8 cellular contexts compared by ENCODE assay signal in genomic region chr12:56333679-56334489, GRCh38. TPM values are rescaled to one million over a fixed set of nuclear protein-coding genes. Genes with fewer than 3 reads are reported as not detected.
DNase-seq lines count a peak whose midpoint lies in the region; ATAC-seq, FAIRE-seq and TF ChIP-seq lines count a peak whose summit lies in the region.

Gene PAN2, minus strand, starts transcription at chr12:56334000. Its CDS starts 906 bp downstream, at chr12:56333094.

- H3K4me3 Mint-ChIP-seq in T-helper 17 cell: peak within 1 kb of the TSS; percentile 90

- DNase-seq in NCI-H1694 treated with DMSO at 0.1 percent for 48 hours (lab: John Stamatoyannopoulos, UW) (peak; percentile 92), T-helper 17 cell (peak; percentile 77 to 89 (median 85)), amygdala (lab: John Stamatoyannopoulos, UW) (peak; percentile 44 to 97 (median 93)), right atrium auricular region (ENCODE audit: low spot score) (peak; percentile 99), psoas muscle (peak; percentile 96 to 97), urothelium cell line (ENCODE audit: low spot score) (peak; percentile 99)

- peak within 1 kb of the TSS; percentile 55 to 61 for H3K4me3 ChIP-seq in right atrium auricular region
- H3K4me3 ChIP-seq in psoas muscle: peak within 1 kb of the TSS; percentile 94

- no peak for FAIRE-seq in urothelium cell line (lab: Jason Lieb, UNC)

- peaks cover 36% of the 10 kb centered on the region for H3K4me1 Mint-ChIP-seq in T-helper 17 cell

- H3K27me3 ChIP-seq in right atrium auricular region: no peaks in the 10 kb centered on the region
- no peaks in the 10 kb centered on the region for H3K27me3 ChIP-seq in psoas muscle (ENCODE audit: insufficient read depth in 3 of 3, low read length in 2 of 3)

- H3K27ac ChIP-seq in right atrium auricular region: peak within 1 kb of the TSS; percentile 92 to 95
- peak within 1 kb of the TSS; percentile 97 for H3K27ac ChIP-seq in psoas muscle

- H3K9me3 ChIP-seq in T-helper 17 cell (ENCODE audit: control insufficient read depth, low read length, poor library complexity, severe bottlenecking) (no peaks in the 10 kb centered on the region), right atrium auricular region (no peaks in the 10 kb centered on the region), psoas muscle (no peaks in the 10 kb centered on the region)

- peak; percentile 23 to 70 for TF ChIP-seq CTCF in right atrium auricular region (IDR thresholded peaks at IDR 0.05)
- peak; percentile 57 for TF ChIP-seq CTCF in psoas muscle (IDR thresholded peaks at IDR 0.05)

- WGBS in psoas muscle, 3 donors: 0% methylated on average over 45 of the region's 45 CpGs

- peak; percentile 94 for ATAC-seq in HG02938 (IDR thresholded peaks at IDR 0.05; ENCODE audit: unreplicated experiment)
- peak; percentile 86 for ATAC-seq in T-helper 17 cell
- peak; percentile 98 to 99 (median 98) for ATAC-seq in psoas muscle

- H3K4me1 ChIP-seq in right atrium auricular region: peaks cover 0 to 14% of the 10 kb centered on the region in 2 donors
- H3K4me1 ChIP-seq in psoas muscle: peaks cover 6% of the 10 kb centered on the region

- no peaks in the 10 kb centered on the region for H3K27me3 Mint-ChIP-seq in T-helper 17 cell

- peak; percentile 75 for TF ChIP-seq POLR2A in GM15510 (IDR thresholded peaks at IDR 0.05; ENCODE audit: borderline replicate concordance, extremely low read depth, insufficient read length)

- H3K27ac Mint-ChIP-seq in T-helper 17 cell: peak within 1 kb of the TSS; percentile 100

- peaks cover 3% of the 10 kb centered on the region for H3K36me3 Mint-ChIP-seq in T-helper 17 cell (ENCODE audit: low read depth)

- intact Hi-C loops in psoas muscle (cut with DNase I): loop anchor here in 1 of 2 donors (10.0 kb wide), 1 partner anchor 131 kb away; the partner anchor contains the start of gene SPRYD4

- H3K36me3 ChIP-seq in right atrium auricular region (no peaks in the 10 kb centered on the region), psoas muscle (ENCODE audit: insufficient read depth in 1 of 2, low read depth in 1 of 2) (peaks cover 0 to 13% of the 10 kb centered on the region in 2 donors)

RNA-seq across cellular contexts. Expression of gene PAN2, which starts in this region (rescaled TPM):
- total RNA-seq in T-helper 17 cell (100 to 1,000 TPM in 1 of 2 donors, 10 to 100 TPM in 1; 81.1 to 108 TPM), right atrium auricular region (10 to 100 TPM; 14.5 to 18.4 TPM), psoas muscle (10 to 100 TPM; 22.1 to 37.5 (median 28.7) TPM)
- 10 to 100 TPM; 17.3 to 28.7 (median 17.4) TPM for polyA plus RNA-seq in psoas muscle

Comparison
In these comparisons a context has a peak if more than half of its experiments do, and no peak if none do; other contexts are left out.
1. Peak in every context shown above with its lines: DNase-seq, ATAC-seq, H3K4me3 ChIP-seq and H3K27ac ChIP-seq.